20 cellular contexts compared by ENCODE assay signal in genomic region chr3:10560060-10560861, GRCh38. TPM values are rescaled to one million over a fixed set of nuclear protein-coding genes. Genes with fewer than 3 reads are reported as not detected.
DNase-seq lines count a peak whose midpoint lies in the region; ATAC-seq and TF ChIP-seq lines count a peak whose summit lies in the region.
"Had no signal": no experiment of that assay in that cellular context is flagged by ENCODE, and none has a peak within 500 bp of the region (broad histone marks: within the 10 kb centered on the region; RNA-seq: fewer than 3 reads in every experiment).

No MANE protein-coding gene starts in this region.

- CTCF ChIA-PET in MCF 10A (lab: Yijun Ruan, JAX) (interaction anchor here (0.7 to 1.2 kb wide), 2 partner anchors 178 to 198 kb away, joined by 4 to 5 read pairs; no protein-coding TSS in a partner anchor), mammary epithelial cell (lab: Charles Lee; ENCODE audit: low non-redundant PET) (no interaction called here)

- H3K4me2 ChIP-seq in mammary epithelial cell (ENCODE audit: insufficient read depth, low read depth, low read length) = no peak overlapping the region

- H3K27me3 ChIP-seq in mammary epithelial cell (ENCODE audit: insufficient read depth, low read length) = peaks cover 2% of the 10 kb centered on the region
- H3K27me3 ChIP-seq: BE2C, Peyer's patch had no signal

- H3K36me3 Mint-ChIP-seq in MCF 10A (ENCODE audit: insufficient read depth, unreplicated experiment) = no peaks in the 10 kb centered on the region
- no peaks in the 10 kb centered on the region for H3K36me3 Mint-ChIP-seq in stimulated activated memory B cell treated with anti-CD40 and anti-IgM and Interleukin-4, amounts not matched to agents 10 μg/mL and 1 μg/mL and 100 μg/mL, for 72 hours
- H3K36me3 Mint-ChIP-seq: CD4-positive, CD25-positive, alpha-beta regulatory T cell had no signal

- H3K9me3 ChIP-seq in mammary epithelial cell (replicated peaks; ENCODE audit: insufficient read depth, low read length) = no peaks in the 10 kb centered on the region
- H3K9me3 ChIP-seq: BE2C had no signal

- peaks cover 10% of the 10 kb centered on the region for H3K4me1 Mint-ChIP-seq in MCF 10A (ENCODE audit: insufficient read depth, unreplicated experiment)
- peaks cover 20% of the 10 kb centered on the region for H3K4me1 Mint-ChIP-seq in stimulated activated memory B cell treated with anti-CD40 and anti-IgM and Interleukin-4, amounts not matched to agents 10 μg/mL and 1 μg/mL and 100 μg/mL, for 72 hours

- intact Hi-C loops in MCF 10A (cut with micrococcal nuclease) (no loop called here), mammary epithelial cell (cut with micrococcal nuclease) (no loop called here), posterior vena cava (cut with DNase I) (no loop called here)

- H3K4me1 ChIP-seq in mammary epithelial cell (ENCODE audit: insufficient read depth, low read length) = peaks cover 8% of the 10 kb centered on the region
- H3K4me1 ChIP-seq: BE2C, Peyer's patch had no signal

- H3K9me3 Mint-ChIP-seq in MCF 10A (ENCODE audit: unreplicated experiment) = no peaks in the 10 kb centered on the region
- peaks cover 6% of the 10 kb centered on the region for H3K9me3 Mint-ChIP-seq in stimulated activated memory B cell treated with anti-CD40 and anti-IgM and Interleukin-4, amounts not matched to agents 10 μg/mL and 1 μg/mL and 100 μg/mL, for 72 hours

- H3K27me3 Mint-ChIP-seq in MCF 10A (ENCODE audit: insufficient read depth, unreplicated experiment) = peaks cover 46% of the 10 kb centered on the region
- peaks cover 27% of the 10 kb centered on the region for H3K27me3 Mint-ChIP-seq in stimulated activated memory B cell treated with anti-CD40 and anti-IgM and Interleukin-4, amounts not matched to agents 10 μg/mL and 1 μg/mL and 100 μg/mL, for 72 hours
- H3K27me3 Mint-ChIP-seq: CD4-positive, CD25-positive, alpha-beta regulatory T cell had no signal

- H3K27ac ChIP-seq in mammary epithelial cell (ENCODE audit: insufficient read depth, low read depth, low read length) = no peak overlapping the region
- H3K27ac ChIP-seq: GM23248, Peyer's patch had no signal

- no peak overlapping the region for H3K4me3 ChIP-seq in mammary epithelial cell (replicated peaks in 1 of 3; ENCODE audit: insufficient read depth in 1 of 3, low read depth in 2 of 3, low read length in 3 of 3)
- H3K4me3 ChIP-seq: GM23248, Peyer's patch had no signal

- H2AFZ ChIP-seq in mammary epithelial cell (ENCODE audit: low read depth, low read length) = no peak overlapping the region
- H2AFZ ChIP-seq: GM23248 had no signal

- no TSS peak for BruUV-seq in MCF 10A (replicated peaks; lab: Mats Ljungman, UMichigan)
- no TSS peak for BruUV-seq in mammary epithelial cell (replicated peaks; lab: Mats Ljungman, UMichigan)

- H3K27ac Mint-ChIP-seq in MCF 10A (ENCODE audit: low read depth, unreplicated experiment) = no peak overlapping the region
- no peak overlapping the region for H3K27ac Mint-ChIP-seq in stimulated activated memory B cell treated with anti-CD40 and anti-IgM and Interleukin-4, amounts not matched to agents 10 μg/mL and 1 μg/mL and 100 μg/mL, for 72 hours
- H3K27ac Mint-ChIP-seq: CD4-positive, CD25-positive, alpha-beta regulatory T cell had no signal

- WGBS in mammary epithelial cell (ENCODE audit: low coverage, missing lambda C conversion rate) = 84% methylated on average over 12 of the region's 14 CpGs

- H3K9ac ChIP-seq in mammary epithelial cell (ENCODE audit: insufficient read depth, low read length) = no peak overlapping the region
- H3K9ac ChIP-seq: GM23248 had no signal

- DNase-seq in MCF 10A (ENCODE audit: unreplicated experiment) (no peak), mammary epithelial cell (no peak), ecto neural progenitor cell (ENCODE audit: low spot score) (peak; percentile 22), posterior vena cava (ENCODE audit: low spot score) (peak; percentile 22), ureter (ENCODE audit: low spot score) (peak; percentile 35), RPMI8226 (no peak)
- DNase-seq: BE2C; CD4-positive, CD25-positive, alpha-beta regulatory T cell; COR-L47; DMS 273 treated with DMSO at 0.1 percent for 48 hours; DND-41; GM23248; NCI-H1105 treated with DMSO at 0.1 percent for 48 hours; NCI-H1694; NK-92 treated with Interleukin-12 subunit alpha and Interleukin-12 subunit beta, amount 100 ng/mL, for 24 hours; Peyer's patch had no signal

- dilution Hi-C loops in mammary epithelial cell (cut with HindIII; ENCODE audit: low sequenced_read_pairs) = no loop called here

- no peaks in the 10 kb centered on the region for H4K20me1 ChIP-seq in mammary epithelial cell (ENCODE audit: insufficient read depth, low read length)

- H3K79me2 ChIP-seq in mammary epithelial cell (ENCODE audit: insufficient read depth, low read length) = no peaks in the 10 kb centered on the region

- TF ChIP-seq CTCF in MCF 10A (IDR thresholded peaks at IDR 0.05; ENCODE audit: unreplicated experiment) (peak; percentile 0), mammary epithelial cell (conservative IDR thresholded peaks at IDR 0.05 in 1 of 2, IDR thresholded peaks at IDR 0.05 in 1 of 2; ENCODE audit: extremely low read depth in 1 of 2, insufficient read depth in 1 of 2, low read depth in 1 of 2, low read length in 2 of 2) (no peak)

- in situ Hi-C loops in mammary epithelial cell (cut with MboI; ENCODE audit: low sequenced_read_pairs in 2 of 2) = no loop called here

- POLR2A ChIA-PET in MCF 10A (lab: Yijun Ruan, JAX) = no interaction called here

- no peaks in the 10 kb centered on the region for H3K36me3 ChIP-seq in mammary epithelial cell (ENCODE audit: insufficient read depth, low read length)
- H3K36me3 ChIP-seq: BE2C, Peyer's patch had no signal

- no peak for ATAC-seq in GM19035 (IDR thresholded peaks at IDR 0.05; ENCODE audit: unreplicated experiment)
- ATAC-seq in stimulated activated memory B cell treated with anti-CD40 and anti-IgM and Interleukin-4, amounts not matched to agents 10 μg/mL and 1 μg/mL and 100 μg/mL, for 72 hours = no peak
- ATAC-seq: Right ventricle myocardium inferior had no signal

- no peak overlapping the region for H3K4me3 Mint-ChIP-seq in MCF 10A (ENCODE audit: unreplicated experiment)
- no peak overlapping the region for H3K4me3 Mint-ChIP-seq in stimulated activated memory B cell treated with anti-CD40 and anti-IgM and Interleukin-4, amounts not matched to agents 10 μg/mL and 1 μg/mL and 100 μg/mL, for 72 hours
- H3K4me3 Mint-ChIP-seq: CD4-positive, CD25-positive, alpha-beta regulatory T cell had no signal

RNA-seq across cellular contexts. Expression of gene ATP2B2, which starts 54.9 kb away (rescaled TPM):
- not detected in 2 replicates for total RNA-seq in MCF 10A (2022)
- not detected for total RNA-seq in mammary epithelial cell
- not detected for polyA plus RNA-seq in mammary epithelial cell
- not detected for polyA minus RNA-seq in mammary epithelial cell
- under 1 TPM; 0.29 to 0.42 TPM for total RNA-seq in posterior vena cava
- not detected for total RNA-seq in ureter
- total RNA-seq: CD4-positive, CD25-positive, alpha-beta regulatory T cell; GM23248; NCI-H460; Peyer's patch had no signal
- polyA plus RNA-seq: GM23248 had no signal

Comparison
In these comparisons a context has a peak if more than half of its experiments do, and no peak if none do; other contexts are left out.
1. DNase-seq: peak in ecto neural progenitor cell (single experiment), posterior vena cava (single experiment) and ureter (single experiment); none in MCF 10A (single experiment), mammary epithelial cell (single experiment) and RPMI8226 (single experiment).